In genomic region chr11:133966147-133966546, GRCh38 we compare ENCODE assay signal across 21 cellular contexts. TPM values are rescaled to one million over a fixed set of nuclear protein-coding genes. Genes with fewer than 3 reads are reported as not detected.
DNase-seq lines count a peak whose midpoint lies in the region; ATAC-seq and TF ChIP-seq lines count a peak whose summit lies in the region.
"Had no signal": no experiment of that assay in that cellular context is flagged by ENCODE, and none has a peak within 500 bp of the region (broad histone marks: within the 10 kb centered on the region; RNA-seq: fewer than 3 reads in every experiment).

No MANE protein-coding gene starts in this region.

- intact Hi-C loops in MCF 10A (cut with micrococcal nuclease) = loop anchor here (5.0 kb wide), 1 partner anchor 39 kb away; no protein-coding TSS in a partner anchor
- intact Hi-C loops in mammary epithelial cell (cut with micrococcal nuclease) = loop anchor here (5.0 kb wide), 1 partner anchor 81 kb away; no protein-coding TSS in a partner anchor
- intact Hi-C loops in CD4-positive, alpha-beta memory T cell (cut with micrococcal nuclease) = no loop called here

- peaks cover 12% of the 10 kb centered on the region for H3K27me3 Mint-ChIP-seq in MCF 10A (ENCODE audit: insufficient read depth, unreplicated experiment)
- peaks cover 40% of the 10 kb centered on the region for H3K27me3 Mint-ChIP-seq in activated CD8-positive, alpha-beta memory T cell treated with anti-CD3 and anti-CD28 coated beads, Interleukin-2, amount 10 ng/mL, durations not matched to agents 7 days and 5 days
- peaks cover 2 to 7% of the 10 kb centered on the region in 2 donors for H3K27me3 Mint-ChIP-seq in CD4-positive, alpha-beta memory T cell

- dilution Hi-C loops in mammary epithelial cell (cut with HindIII; ENCODE audit: low sequenced_read_pairs) = no loop called here

- no peaks in the 10 kb centered on the region for H4K20me1 ChIP-seq in mammary epithelial cell (ENCODE audit: insufficient read depth, low read length)

- H3K4me3 ChIP-seq in mammary epithelial cell (replicated peaks in 1 of 3; ENCODE audit: insufficient read depth in 1 of 3, low read depth in 2 of 3, low read length in 3 of 3) = no peak overlapping the region
- no peak overlapping the region for H3K4me3 ChIP-seq in CD4-positive, alpha-beta memory T cell (ENCODE audit: low read length in 2 of 2)
- H3K4me3 ChIP-seq: HAP-1, hepatocyte had no signal

- H3K27ac ChIP-seq in mammary epithelial cell (ENCODE audit: insufficient read depth, low read depth, low read length) = no peak overlapping the region
- H3K27ac ChIP-seq in CD4-positive, alpha-beta memory T cell (ENCODE audit: low read depth, low read length) = no peak overlapping the region
- H3K27ac ChIP-seq: hepatocyte, neutrophil had no signal

- peak overlapping the region; percentile 41 for H3K27ac Mint-ChIP-seq in MCF 10A (ENCODE audit: low read depth, unreplicated experiment)
- H3K27ac Mint-ChIP-seq in activated CD8-positive, alpha-beta memory T cell treated with anti-CD3 and anti-CD28 coated beads, Interleukin-2, amount 10 ng/mL, durations not matched to agents 7 days and 5 days = no peak overlapping the region
- peak overlapping the region in 1 of 7 donors; percentile 25 for H3K27ac Mint-ChIP-seq in CD4-positive, alpha-beta memory T cell
- H3K27ac Mint-ChIP-seq: dendritic cell treated with granulocyte-macrophage colony-stimulating factor and Interleukin-4, amounts not matched to agents 40 ng/mL and 50 ng/mL, for 4 days; memory B cell; progenitor cell of endocrine pancreas had no signal

- no peaks in the 10 kb centered on the region for H3K79me2 ChIP-seq in mammary epithelial cell (ENCODE audit: insufficient read depth, low read length)
- H3K79me2 ChIP-seq: hepatocyte had no signal

- no TSS peak for BruUV-seq in MCF 10A (replicated peaks; lab: Mats Ljungman, UMichigan)
- no TSS peak for BruUV-seq in mammary epithelial cell (replicated peaks; lab: Mats Ljungman, UMichigan)

- no peak overlapping the region for H3K4me3 Mint-ChIP-seq in MCF 10A (ENCODE audit: unreplicated experiment)
- no peak overlapping the region for H3K4me3 Mint-ChIP-seq in activated CD8-positive, alpha-beta memory T cell treated with anti-CD3 and anti-CD28 coated beads, Interleukin-2, amount 10 ng/mL, durations not matched to agents 7 days and 5 days
- H3K4me3 Mint-ChIP-seq in CD4-positive, alpha-beta memory T cell = peak overlapping the region in 3 of 8 donors; percentile 9 to 47 (median 45)
- H3K4me3 Mint-ChIP-seq: dendritic cell treated with granulocyte-macrophage colony-stimulating factor and Interleukin-4, amounts not matched to agents 40 ng/mL and 50 ng/mL, for 4 days; memory B cell had no signal

- WGBS in mammary epithelial cell (ENCODE audit: low coverage, missing lambda C conversion rate) = 42% methylated on average over 2 of the region's 6 CpGs

- POLR2A ChIA-PET in MCF 10A (lab: Yijun Ruan, JAX) = no interaction called here
- POLR2A ChIA-PET in CD4-positive, alpha-beta memory T cell (lab: Charles Lee; ENCODE audit: partially characterized antibody) = interaction anchor here (1.3 kb wide), 1 partner anchor 32 kb away, joined by 3 read pairs; no protein-coding TSS in a partner anchor

- no peaks in the 10 kb centered on the region for H3K9me3 ChIP-seq in mammary epithelial cell (replicated peaks; ENCODE audit: insufficient read depth, low read length)
- no peaks in the 10 kb centered on the region for H3K9me3 ChIP-seq in CD4-positive, alpha-beta memory T cell (ENCODE audit: control insufficient read depth in 1 of 2, low read length in 2 of 2)
- H3K9me3 ChIP-seq: HAP-1, neutrophil had no signal

- in situ Hi-C loops in mammary epithelial cell (cut with MboI; ENCODE audit: low sequenced_read_pairs in 2 of 2) = no loop called here

- no peaks in the 10 kb centered on the region for H3K4me1 ChIP-seq in mammary epithelial cell (ENCODE audit: insufficient read depth, low read length)
- H3K4me1 ChIP-seq in CD4-positive, alpha-beta memory T cell (ENCODE audit: insufficient read depth, low read length) = peaks cover 8% of the 10 kb centered on the region

- no peaks in the 10 kb centered on the region for H3K36me3 ChIP-seq in mammary epithelial cell (ENCODE audit: insufficient read depth, low read length)
- H3K36me3 ChIP-seq in CD4-positive, alpha-beta memory T cell (ENCODE audit: insufficient read depth, low read length) = no peaks in the 10 kb centered on the region
- H3K36me3 ChIP-seq: HAP-1, neutrophil had no signal

- H3K27me3 ChIP-seq in mammary epithelial cell (ENCODE audit: insufficient read depth, low read length) = no peaks in the 10 kb centered on the region
- H3K27me3 ChIP-seq in CD4-positive, alpha-beta memory T cell (ENCODE audit: insufficient read depth, low read length) = no peaks in the 10 kb centered on the region

- H3K9me3 Mint-ChIP-seq in MCF 10A (ENCODE audit: unreplicated experiment) = no peaks in the 10 kb centered on the region
- H3K9me3 Mint-ChIP-seq in activated CD8-positive, alpha-beta memory T cell treated with anti-CD3 and anti-CD28 coated beads, Interleukin-2, amount 10 ng/mL, durations not matched to agents 7 days and 5 days (ENCODE audit: low read depth) = no peaks in the 10 kb centered on the region
- no peaks in the 10 kb centered on the region for H3K9me3 Mint-ChIP-seq in CD4-positive, alpha-beta memory T cell
- H3K9me3 Mint-ChIP-seq: dendritic cell treated with granulocyte-macrophage colony-stimulating factor and Interleukin-4, amounts not matched to agents 40 ng/mL and 50 ng/mL, for 4 days had no signal

- no peak for ATAC-seq in HG03457 (IDR thresholded peaks at IDR 0.05; ENCODE audit: unreplicated experiment)
- ATAC-seq in activated CD8-positive, alpha-beta memory T cell treated with anti-CD3 and anti-CD28 coated beads, Interleukin-2, amount 10 ng/mL, durations not matched to agents 7 days and 5 days = no peak
- ATAC-seq: stimulated activated naive CD8-positive, alpha-beta T cell treated with anti-CD3 and anti-CD28 coated beads, Interleukin-15, Interleukin-2, amounts not matched to agents 100 U/mL and 50 U/mL, for 24 hours had no signal

- no peak overlapping the region for H3K4me2 ChIP-seq in mammary epithelial cell (ENCODE audit: insufficient read depth, low read depth, low read length)
- H3K4me2 ChIP-seq: hepatocyte had no signal

- H3K36me3 Mint-ChIP-seq in MCF 10A (ENCODE audit: insufficient read depth, unreplicated experiment) = no peaks in the 10 kb centered on the region
- no peaks in the 10 kb centered on the region for H3K36me3 Mint-ChIP-seq in activated CD8-positive, alpha-beta memory T cell treated with anti-CD3 and anti-CD28 coated beads, Interleukin-2, amount 10 ng/mL, durations not matched to agents 7 days and 5 days
- peaks cover 0 to 1% of the 10 kb centered on the region in 2 donors for H3K36me3 Mint-ChIP-seq in CD4-positive, alpha-beta memory T cell

- DNase-seq in MCF 10A (ENCODE audit: unreplicated experiment) (no peak), mammary epithelial cell (no peak), NCI-H69 (lab: John Stamatoyannopoulos, UW) (peak; percentile 94), medulla oblongata (ENCODE audit: extremely low spot score) (peak; percentile 25)
- DNase-seq in activated CD8-positive, alpha-beta memory T cell treated with anti-CD3 and anti-CD28 coated beads, Interleukin-2, amount 10 ng/mL, durations not matched to agents 7 days and 5 days = no peak
- DNase-seq in CD4-positive, alpha-beta memory T cell = no peak
- DNase-seq: activated CD4-positive, CD25-positive, alpha-beta regulatory T cell treated with anti-CD3 and anti-CD28 coated beads, Interleukin-2, amount 50 U/mL, for 72 hours; activated gamma-delta T cell; DMS79 treated with DMSO at 0.1 percent for 48 hours; left cardiac atrium; NCI-H1930; NCI-H774; RPMI8226; stimulated activated naive CD8-positive, alpha-beta T cell treated with anti-CD3 and anti-CD28 coated beads, Interleukin-15, Interleukin-2, amounts not matched to agents 100 U/mL and 50 U/mL, for 24 hours had no signal

- peaks cover 35% of the 10 kb centered on the region for H3K4me1 Mint-ChIP-seq in MCF 10A (ENCODE audit: insufficient read depth, unreplicated experiment)
- H3K4me1 Mint-ChIP-seq in activated CD8-positive, alpha-beta memory T cell treated with anti-CD3 and anti-CD28 coated beads, Interleukin-2, amount 10 ng/mL, durations not matched to agents 7 days and 5 days = peaks cover 20% of the 10 kb centered on the region
- peaks cover 6 to 13% (median 11%) of the 10 kb centered on the region in 4 donors for H3K4me1 Mint-ChIP-seq in CD4-positive, alpha-beta memory T cell

- H2AFZ ChIP-seq in mammary epithelial cell (ENCODE audit: low read depth, low read length) = no peak overlapping the region
- H2AFZ ChIP-seq: hepatocyte had no signal

- TF ChIP-seq CTCF in MCF 10A (IDR thresholded peaks at IDR 0.05; ENCODE audit: unreplicated experiment) (no peak), mammary epithelial cell (conservative IDR thresholded peaks at IDR 0.05 in 1 of 2, IDR thresholded peaks at IDR 0.05 in 1 of 2; ENCODE audit: extremely low read depth in 1 of 2, insufficient read depth in 1 of 2, low read depth in 1 of 2, low read length in 2 of 2) (no peak)

- H3K9ac ChIP-seq in mammary epithelial cell (ENCODE audit: insufficient read depth, low read length) = no peak overlapping the region

- CTCF ChIA-PET in MCF 10A (lab: Yijun Ruan, JAX) (interaction anchor here (0.8 to 1.5 kb wide), 2 partner anchors 18 to 68 kb away, joined by 3 read pairs; no protein-coding TSS in a partner anchor), mammary epithelial cell (lab: Charles Lee; ENCODE audit: low non-redundant PET) (no interaction called here)
- CTCF ChIA-PET in activated CD8-positive, alpha-beta memory T cell treated with anti-CD3 and anti-CD28 coated beads, Interleukin-2, amount 10 ng/mL, durations not matched to agents 7 days and 5 days (lab: Charles Lee) = interaction anchor here (0.6 to 1.9 kb wide), 4 partner anchors 13 to 328 kb away, joined by 3 to 4 read pairs (median 4); no protein-coding TSS in a partner anchor
- CTCF ChIA-PET in CD4-positive, alpha-beta memory T cell (lab: Charles Lee; ENCODE audit: partially characterized antibody) = interaction anchor here (1.1 to 1.6 kb wide), 3 partner anchors 18 to 85 kb away, joined by 3 to 4 read pairs (median 3); no protein-coding TSS in a partner anchor

RNA-seq across cellular contexts. Expression of gene IGSF9B, which starts 9.4 kb away (rescaled TPM):
- total RNA-seq in MCF 10A (2022) (13.9 and 19.7 TPM in 2 replicates), mammary epithelial cell (1 to 10 TPM in 1 of 2 donors, under 1 TPM in 1; 0.33 to 1.2 TPM)
- polyA plus RNA-seq in mammary epithelial cell = 1.1 TPM
- 26.3 TPM for polyA minus RNA-seq in mammary epithelial cell
- 10 to 100 TPM; 19.6 to 34.5 TPM for total RNA-seq in activated CD8-positive, alpha-beta memory T cell treated with anti-CD3 and anti-CD28 coated beads, Interleukin-2, amount 10 ng/mL, durations not matched to agents 7 days and 5 days
- 10 to 100 TPM; 36.0 to 38.6 TPM for total RNA-seq in CD4-positive, alpha-beta memory T cell
- 1 to 10 TPM in 1 of 2 donors, under 1 TPM in 1; 0.59 to 2.5 TPM for polyA plus RNA-seq in CD4-positive, alpha-beta memory T cell

Comparison
In these comparisons a context has a peak if more than half of its experiments do, and no peak if none do; other contexts are left out.
1. DNase-seq: peak in NCI-H69 (single experiment) and medulla oblongata (single experiment); none in MCF 10A (single experiment), mammary epithelial cell (single experiment), activated CD8-positive, alpha-beta memory T cell treated with anti-CD3 and anti-CD28 coated beads, Interleukin-2, amount 10 ng/mL, durations not matched to agents 7 days and 5 days (single experiment) and CD4-positive, alpha-beta memory T cell (0 of 5).